In genomic region chr20:38278763-38279162, GRCh38 we compare ENCODE assay signal across 28 cellular contexts. TPM values are rescaled to one million over a fixed set of nuclear protein-coding genes. Genes with fewer than 3 reads are reported as not detected.
DNase-seq lines count a peak whose midpoint lies in the region; ATAC-seq and TF ChIP-seq lines count a peak whose summit lies in the region.
"Had no signal": no experiment of that assay in that cellular context is flagged by ENCODE, and none has a peak within 500 bp of the region (broad histone marks: within the 10 kb centered on the region; RNA-seq: fewer than 3 reads in every experiment).

No MANE protein-coding gene starts in this region.

- POLR2A ChIA-PET in activated CD4-positive, alpha-beta memory T cell treated with anti-CD3 and anti-CD28 coated beads for 36 hours (lab: Charles Lee): no interaction called here

- no peak overlapping the region for H3K27ac Mint-ChIP-seq in type B pancreatic cell
- H3K27ac Mint-ChIP-seq in activated CD4-positive, alpha-beta memory T cell treated with anti-CD3 and anti-CD28 coated beads for 36 hours: no peak overlapping the region
- H3K27ac Mint-ChIP-seq: CD8-positive, alpha-beta memory T cell had no signal

- no peak overlapping the region for H3K4me3 ChIP-seq in WERI-Rb-1 (ENCODE audit: low read depth, low read length)
- H3K4me3 ChIP-seq: heart right ventricle, left lung, thyroid gland had no signal

- ATAC-seq in GM18858 (IDR thresholded peaks at IDR 0.05; ENCODE audit: unreplicated experiment): no peak
- ATAC-seq: activated CD4-positive, CD25-positive, alpha-beta regulatory T cell treated with anti-CD3 and anti-CD28 coated beads, Interleukin-2, amount 50 U/mL, for 24 hours; left lung; PC-3 had no signal

- H3K27ac ChIP-seq in WERI-Rb-1: peak overlapping the region; percentile 96
- H3K27ac ChIP-seq: KMS-11, left lung, neutrophil, thyroid gland had no signal

- DNase-seq in NCI-H82 (lab: John Stamatoyannopoulos, UW) (peak; percentile 71), NCI-H82 treated with DMSO at 0.1 percent for 48 hours (lab: John Stamatoyannopoulos, UW; ENCODE audit: unreplicated experiment) (no peak), WERI-Rb-1 (no peak), mesenteric fat pad (ENCODE audit: low spot score) (peak; percentile 55), type B pancreatic cell (ENCODE audit: extremely low spot score, unreplicated experiment) (peak; percentile 11), globus pallidus (ENCODE audit: low spot score) (no peak)
- DNase-seq in activated CD4-positive, alpha-beta memory T cell treated with anti-CD3 and anti-CD28 coated beads for 36 hours: no peak
- DNase-seq: 8988T; activated T-cell treated with anti-CD3 and anti-CD28 coated beads, Interleukin-2, amount 50 U/mL, for 1 hour; CD8-positive, alpha-beta memory T cell; central memory CD4-positive, alpha-beta T cell; DMS53; heart right ventricle; left lung; NCI-H1048; NCI-H1930; NCI-H2227 treated with DMSO at 0.1 percent for 48 hours; NCI-H748 treated with DMSO at 0.1 percent for 48 hours; PC-3; stimulated activated CD4-positive, alpha-beta T cell treated with anti-CD3 and anti-CD28 coated beads, Interleukin-2, amount 100 ng/mL, for 48 hours; stimulated activated naive CD4-positive, alpha-beta T cell treated with Interleukin-2 at 50 U/mL for 16 hours; thyroid gland had no signal

- H3K36me3 Mint-ChIP-seq in type B pancreatic cell: no peaks in the 10 kb centered on the region
- no peaks in the 10 kb centered on the region for H3K36me3 Mint-ChIP-seq in activated CD4-positive, alpha-beta memory T cell treated with anti-CD3 and anti-CD28 coated beads for 36 hours
- H3K36me3 Mint-ChIP-seq: CD8-positive, alpha-beta memory T cell had no signal

- H3K9me3 ChIP-seq in WERI-Rb-1 (ENCODE audit: severe bottlenecking): peaks cover 30% of the 10 kb centered on the region
- H3K9me3 ChIP-seq: left lung, neutrophil, thyroid gland had no signal

- intact Hi-C loops in activated CD4-positive, alpha-beta memory T cell treated with anti-CD3 and anti-CD28 coated beads for 36 hours (cut with micrococcal nuclease): no loop called here

- H3K36me3 ChIP-seq in WERI-Rb-1: no peaks in the 10 kb centered on the region
- H3K36me3 ChIP-seq: heart right ventricle, left lung, neutrophil, thyroid gland had no signal

- peaks cover 2% of the 10 kb centered on the region for H3K27me3 Mint-ChIP-seq in type B pancreatic cell
- H3K27me3 Mint-ChIP-seq in activated CD4-positive, alpha-beta memory T cell treated with anti-CD3 and anti-CD28 coated beads for 36 hours: no peaks in the 10 kb centered on the region

- TF ChIP-seq CTCF in WERI-Rb-1 (IDR thresholded peaks at IDR 0.05; ENCODE audit: low read depth, low read length) (no peak), type B pancreatic cell (conservative IDR thresholded peaks at IDR 0.05) (no peak)

- no peak overlapping the region for H3K4me3 Mint-ChIP-seq in type B pancreatic cell
- H3K4me3 Mint-ChIP-seq in activated CD4-positive, alpha-beta memory T cell treated with anti-CD3 and anti-CD28 coated beads for 36 hours: no peak overlapping the region
- H3K4me3 Mint-ChIP-seq: CD8-positive, alpha-beta memory T cell had no signal

- no peaks in the 10 kb centered on the region for H3K9me3 Mint-ChIP-seq in type B pancreatic cell
- no peaks in the 10 kb centered on the region for H3K9me3 Mint-ChIP-seq in activated CD4-positive, alpha-beta memory T cell treated with anti-CD3 and anti-CD28 coated beads for 36 hours
- H3K9me3 Mint-ChIP-seq: CD8-positive, alpha-beta memory T cell had no signal

- no peaks in the 10 kb centered on the region for H3K27me3 ChIP-seq in WERI-Rb-1 (ENCODE audit: insufficient read depth, low read depth, severe bottlenecking)
- H3K27me3 ChIP-seq: heart right ventricle, left lung, neutrophil, thyroid gland had no signal

- CTCF ChIA-PET in activated CD4-positive, alpha-beta memory T cell treated with anti-CD3 and anti-CD28 coated beads for 36 hours (lab: Charles Lee): no interaction called here

- peaks cover 15% of the 10 kb centered on the region for H3K4me1 Mint-ChIP-seq in type B pancreatic cell (ENCODE audit: unreplicated experiment)
- H3K4me1 Mint-ChIP-seq in activated CD4-positive, alpha-beta memory T cell treated with anti-CD3 and anti-CD28 coated beads for 36 hours (ENCODE audit: low read depth): peaks cover 2% of the 10 kb centered on the region
- H3K4me1 Mint-ChIP-seq: CD8-positive, alpha-beta memory T cell had no signal

RNA-seq across cellular contexts. Expression of gene KIAA1755, which starts 18.2 kb away (rescaled TPM):
- total RNA-seq in mesenteric fat pad (5.6 TPM), type B pancreatic cell (ENCODE audit: low replicate concordance) (4.7 TPM in 1 of 2 replicates, not detected in the other)
- not detected for total RNA-seq in activated CD4-positive, alpha-beta memory T cell treated with anti-CD3 and anti-CD28 coated beads for 36 hours
- total RNA-seq: CD8-positive, alpha-beta memory T cell had no signal

RNA-seq across cellular contexts. Expression of gene BPI, which starts 25.2 kb away (rescaled TPM):
- not detected for total RNA-seq in mesenteric fat pad
- 0.17 TPM in 1 of 2 replicates, not detected in the other for total RNA-seq in type B pancreatic cell (ENCODE audit: low replicate concordance)
- not detected for total RNA-seq in activated CD4-positive, alpha-beta memory T cell treated with anti-CD3 and anti-CD28 coated beads for 36 hours
- total RNA-seq: CD8-positive, alpha-beta memory T cell; HT-29; PC-3; pulmonary artery endothelial cell had no signal

Comparison
In these comparisons a context has a peak if more than half of its experiments do, and no peak if none do; other contexts are left out.
1. DNase-seq: peak in NCI-H82 (single experiment), mesenteric fat pad (single experiment) and type B pancreatic cell (single experiment); none in NCI-H82 treated with DMSO at 0.1 percent for 48 hours (single experiment), WERI-Rb-1 (single experiment), activated CD4-positive, alpha-beta memory T cell treated with anti-CD3 and anti-CD28 coated beads for 36 hours (single experiment) and globus pallidus (single experiment).